13 cellular contexts compared by ENCODE assay signal in the genomic region with DNA sequence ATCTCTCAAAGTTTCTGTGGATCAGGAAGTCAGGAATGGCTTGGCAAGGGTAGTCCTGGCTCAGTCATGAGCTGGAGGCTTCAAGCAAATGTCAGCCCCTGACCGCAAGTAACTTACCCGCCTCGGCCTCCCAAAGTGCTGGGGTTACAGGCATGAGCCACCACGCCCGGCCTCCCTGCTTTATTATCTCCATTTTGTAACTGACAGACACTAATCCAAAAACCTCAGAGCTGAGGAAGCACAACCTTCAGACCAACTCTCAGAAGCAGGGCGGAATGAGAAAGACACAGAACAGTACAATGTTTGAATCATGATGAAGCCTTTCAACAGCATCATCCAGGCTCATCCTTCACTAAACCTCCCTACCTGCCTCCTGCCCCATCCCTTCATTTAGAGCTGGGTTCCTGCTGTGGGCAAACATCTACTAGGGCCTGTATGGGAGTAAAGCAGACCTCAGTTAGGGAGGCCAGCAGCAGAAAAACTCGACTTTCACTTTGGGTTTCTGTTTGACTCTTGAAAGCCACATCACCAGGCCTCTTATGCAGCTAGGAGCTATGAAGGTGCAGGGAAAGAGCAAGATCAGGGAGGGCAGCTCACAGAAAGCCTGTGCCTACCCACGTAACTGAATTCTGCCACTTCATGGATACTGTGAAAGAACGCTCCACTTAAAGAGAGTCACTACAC.
A peak's percentile ranks its signal among the peaks of the same experiment; 100 is the strongest.
DNase-seq lines count a peak whose midpoint lies in the region; ATAC-seq and TF ChIP-seq lines count a peak whose summit lies in the region.
"Had no signal": no experiment of that assay in that cellular context is flagged by ENCODE, and none has a peak within 500 bp of the region (broad histone marks: within the 10 kb centered on the region; RNA-seq: fewer than 3 reads in every experiment).

No MANE protein-coding gene starts in this region.

- H3K9me3 Mint-ChIP-seq in activated CD8-positive, alpha-beta T cell treated with anti-CD3 and anti-CD28 coated beads, Interleukin-2, amount 10 ng/mL, durations not matched to agents 7 days and 5 days (ENCODE audit: insufficient read depth), result no peaks in the 10 kb centered on the region
- H3K9me3 Mint-ChIP-seq: CD4-positive, alpha-beta T cell had no signal

- POLR2A ChIA-PET in activated CD8-positive, alpha-beta T cell treated with anti-CD3 and anti-CD28 coated beads, Interleukin-2, amount 10 ng/mL, durations not matched to agents 7 days and 5 days (lab: Charles Lee), result interaction anchor here (0.6 to 1.3 kb wide), 2 partner anchors 13 to 19 kb away, joined by 3 read pairs; no protein-coding TSS in a partner anchor

- peaks cover 7% of the 10 kb centered on the region for H3K27me3 Mint-ChIP-seq in activated CD8-positive, alpha-beta T cell treated with anti-CD3 and anti-CD28 coated beads, Interleukin-2, amount 10 ng/mL, durations not matched to agents 7 days and 5 days (ENCODE audit: low read depth)
- H3K27me3 Mint-ChIP-seq: CD4-positive, alpha-beta T cell had no signal

- ATAC-seq in GM19328 (IDR thresholded peaks at IDR 0.05; ENCODE audit: unreplicated experiment) (peak; percentile 87), HG02981 (IDR thresholded peaks at IDR 0.05; ENCODE audit: unreplicated experiment) (peak; percentile 90)
- ATAC-seq in activated CD8-positive, alpha-beta T cell treated with anti-CD3 and anti-CD28 coated beads, Interleukin-2, amount 10 ng/mL, durations not matched to agents 7 days and 5 days, result peak; percentile 98
- ATAC-seq: mucosa of descending colon had no signal

- no peak overlapping the region for H3K27ac ChIP-seq in coronary artery
- no peak overlapping the region for H3K27ac ChIP-seq in tibial artery

- peaks cover 21% of the 10 kb centered on the region for H3K4me1 Mint-ChIP-seq in activated CD8-positive, alpha-beta T cell treated with anti-CD3 and anti-CD28 coated beads, Interleukin-2, amount 10 ng/mL, durations not matched to agents 7 days and 5 days (ENCODE audit: low read depth)

- no peaks in the 10 kb centered on the region for H3K36me3 ChIP-seq in tibial artery
- H3K36me3 ChIP-seq: HAP-1 had no signal

- H3K27me3 ChIP-seq in tibial artery, result no peaks in the 10 kb centered on the region

- CTCF ChIA-PET in activated CD8-positive, alpha-beta T cell treated with anti-CD3 and anti-CD28 coated beads, Interleukin-2, amount 10 ng/mL, durations not matched to agents 7 days and 5 days (lab: Charles Lee), result interaction anchor here (1.2 to 3.6 kb wide), 5 partner anchors 30 to 451 kb away, joined by 3 to 18 read pairs (median 6); partner anchors contain the start of gene RHOU

- peak overlapping the region; percentile 73 for H3K27ac Mint-ChIP-seq in activated CD8-positive, alpha-beta T cell treated with anti-CD3 and anti-CD28 coated beads, Interleukin-2, amount 10 ng/mL, durations not matched to agents 7 days and 5 days
- H3K27ac Mint-ChIP-seq: CD4-positive, alpha-beta T cell had no signal

- no peak for TF ChIP-seq CTCF in GM13976 (IDR thresholded peaks at IDR 0.05; ENCODE audit: borderline replicate concordance, control extremely low read depth, extremely low read depth, insufficient read depth, missing control alignments)
- TF ChIP-seq CTCF in coronary artery (IDR thresholded peaks at IDR 0.05), result no peak
- no peak for TF ChIP-seq CTCF in tibial artery (IDR thresholded peaks at IDR 0.05)

- DNase-seq in GM13976 (ENCODE audit: low spot score) (peak; percentile 77), coronary artery (ENCODE audit: low spot score) (no peak), tibial artery (no peak), DMS 273 (lab: John Stamatoyannopoulos, UW; ENCODE audit: unreplicated experiment) (no peak), pons (ENCODE audit: low spot score) (no peak)
- DNase-seq in activated CD8-positive, alpha-beta T cell treated with anti-CD3 and anti-CD28 coated beads, Interleukin-2, amount 10 ng/mL, durations not matched to agents 7 days and 5 days, result peak; percentile 64
- DNase-seq: aorta; CD4-positive, alpha-beta T cell; mucosa of descending colon; NCI-H1694 had no signal

- no peaks in the 10 kb centered on the region for H3K9me3 ChIP-seq in tibial artery
- H3K9me3 ChIP-seq: HAP-1, mucosa of descending colon had no signal

- no peaks in the 10 kb centered on the region for H3K4me1 ChIP-seq in tibial artery

- H3K36me3 Mint-ChIP-seq in activated CD8-positive, alpha-beta T cell treated with anti-CD3 and anti-CD28 coated beads, Interleukin-2, amount 10 ng/mL, durations not matched to agents 7 days and 5 days (ENCODE audit: low read depth), result no peaks in the 10 kb centered on the region

- H3K4me3 ChIP-seq in coronary artery (no peak overlapping the region), tibial artery (no peak overlapping the region)
- H3K4me3 ChIP-seq: HAP-1, mucosa of descending colon had no signal

- in situ Hi-C loops in GM13976 (cut with MboI; ENCODE audit: low sequenced_read_pairs, unreplicated experiment), result no loop called here

- no peak overlapping the region for H3K4me3 Mint-ChIP-seq in activated CD8-positive, alpha-beta T cell treated with anti-CD3 and anti-CD28 coated beads, Interleukin-2, amount 10 ng/mL, durations not matched to agents 7 days and 5 days
- H3K4me3 Mint-ChIP-seq: CD4-positive, alpha-beta T cell had no signal

- intact Hi-C loops in tibial artery (cut with DNase I; ENCODE audit: low total_unique reads), result no loop called here

Comparison
In these comparisons a context has a peak if more than half of its experiments do, and no peak if none do; other contexts are left out.
1. DNase-seq: peak in GM13976 (single experiment) and activated CD8-positive, alpha-beta T cell treated with anti-CD3 and anti-CD28 coated beads, Interleukin-2, amount 10 ng/mL, durations not matched to agents 7 days and 5 days (single experiment); none in coronary artery (single experiment), tibial artery (0 of 2), DMS 273 (single experiment) and pons (single experiment).
2. Peak in every context shown above with its lines, with median percentiles within 50 percentile points of each other: ATAC-seq.